In genomic region chr20:4375881-4376280, GRCh38 we compare ENCODE assay signal across 15 cellular contexts.
DNase-seq lines count a peak whose midpoint lies in the region; ATAC-seq and TF ChIP-seq lines count a peak whose summit lies in the region.
"Had no signal": no experiment of that assay in that cellular context is flagged by ENCODE, and none has a peak within 500 bp of the region (broad histone marks: within the 10 kb centered on the region; RNA-seq: fewer than 3 reads in every experiment).

No MANE protein-coding gene starts in this region.

- H3K9ac ChIP-seq in fibroblast of lung (ENCODE audit: insufficient read depth, low read length) (no peak overlapping the region), smooth muscle cell (ENCODE audit: low read depth) (no peak overlapping the region)

- H4K20me1 ChIP-seq in fibroblast of lung (ENCODE audit: control insufficient read depth, extremely low read depth, insufficient read depth, low read length), result no peaks in the 10 kb centered on the region
- H4K20me1 ChIP-seq in smooth muscle cell (ENCODE audit: low read depth), result no peaks in the 10 kb centered on the region

- no peaks in the 10 kb centered on the region for H3K9me3 ChIP-seq in SJCRH30 (replicated peaks)
- no peaks in the 10 kb centered on the region for H3K9me3 ChIP-seq in fibroblast of lung (ENCODE audit: control insufficient read depth, insufficient read depth, low read depth, low read length)
- H3K9me3 ChIP-seq in smooth muscle cell (replicated peaks; ENCODE audit: low read depth), result no peaks in the 10 kb centered on the region
- H3K9me3 ChIP-seq: gastrocnemius medialis, SJSA1, spleen, upper lobe of left lung had no signal

- no peak overlapping the region for H3K4me2 ChIP-seq in fibroblast of lung (ENCODE audit: extremely low read depth, insufficient read depth, low read length)
- H3K4me2 ChIP-seq in smooth muscle cell, result peak overlapping the region; percentile 40

- 22% methylated on average over 4 of the region's 4 CpGs for WGBS in smooth muscle cell (ENCODE audit: low lambda C conversion rate)

- H2AFZ ChIP-seq in fibroblast of lung (ENCODE audit: low read length) (no peak overlapping the region), smooth muscle cell (ENCODE audit: low read depth) (no peak overlapping the region)

- peak; percentile 82 for DNase-seq in NCI-H748 (lab: John Stamatoyannopoulos, UW; ENCODE audit: unreplicated experiment)
- DNase-seq in NCI-H748 treated with DMSO at 0.1 percent for 48 hours (lab: John Stamatoyannopoulos, UW), result no peak
- DNase-seq in SJCRH30, result peak; percentile 70 to 82
- peak; percentile 72 to 85 for DNase-seq in fibroblast of lung (ENCODE audit: low read depth in 2 of 2)
- no peak for DNase-seq in smooth muscle cell (lab: John Stamatoyannopoulos, UW; ENCODE audit: unreplicated experiment)
- no peak for DNase-seq in DMS53 treated with DMSO at 0.1 percent for 48 hours (lab: John Stamatoyannopoulos, UW; ENCODE audit: unreplicated experiment)
- DNase-seq: activated effector memory CD4-positive, alpha-beta T cell treated with anti-CD3 and anti-CD28 coated beads, Interleukin-2, amount 50 U/mL, for 16 hours; gastrocnemius medialis; left cardiac atrium; NCI-H226; spleen; upper lobe of left lung had no signal

- no peaks in the 10 kb centered on the region for H3K79me2 ChIP-seq in fibroblast of lung (ENCODE audit: control insufficient read depth, insufficient read depth, low read length)
- no peaks in the 10 kb centered on the region for H3K79me2 ChIP-seq in smooth muscle cell (ENCODE audit: low read depth)

- H3K4me1 ChIP-seq in SJCRH30 (peaks cover 11% of the 10 kb centered on the region; the same call in 1 of the 2 replicates), fibroblast of lung (ENCODE audit: control insufficient read depth, extremely low read depth, insufficient read depth, low read length) (peaks cover 2% of the 10 kb centered on the region), smooth muscle cell (ENCODE audit: low read depth) (no peaks in the 10 kb centered on the region)
- H3K4me1 ChIP-seq: gastrocnemius medialis, SJSA1 had no signal

- no peaks in the 10 kb centered on the region for H3F3A ChIP-seq in smooth muscle cell (ENCODE audit: low read depth)

- H3K27me3 ChIP-seq in SJCRH30, result no peaks in the 10 kb centered on the region
- no peaks in the 10 kb centered on the region for H3K27me3 ChIP-seq in fibroblast of lung (ENCODE audit: control insufficient read depth, insufficient read depth, low read length)
- H3K27me3 ChIP-seq in smooth muscle cell (ENCODE audit: low read depth), result peaks cover 16% of the 10 kb centered on the region
- H3K27me3 ChIP-seq: gastrocnemius medialis, upper lobe of left lung had no signal

- ATAC-seq in GM19328 (IDR thresholded peaks at IDR 0.05; ENCODE audit: unreplicated experiment), result no peak
- ATAC-seq in GM18498 (IDR thresholded peaks at IDR 0.05; ENCODE audit: unreplicated experiment), result no peak
- ATAC-seq: gastrocnemius medialis, left cardiac atrium had no signal

- H3K27ac ChIP-seq in SJCRH30 (peak overlapping the region; percentile 47), fibroblast of lung (ENCODE audit: insufficient read depth, low read length) (no peak overlapping the region), smooth muscle cell (ENCODE audit: low read depth) (no peak overlapping the region)
- H3K27ac ChIP-seq: gastrocnemius medialis, SJSA1, spleen, upper lobe of left lung had no signal

- H3K36me3 ChIP-seq in SJCRH30 (no peaks in the 10 kb centered on the region), fibroblast of lung (ENCODE audit: control insufficient read depth, insufficient read depth, low read length) (no peaks in the 10 kb centered on the region), smooth muscle cell (ENCODE audit: low read depth) (no peaks in the 10 kb centered on the region)
- H3K36me3 ChIP-seq: gastrocnemius medialis, SJSA1, spleen, upper lobe of left lung had no signal

- H3K4me3 ChIP-seq in SJCRH30 (no peak overlapping the region), fibroblast of lung (replicated peaks in 1 of 4; ENCODE audit: control extremely low read depth in 1 of 4, insufficient read depth in 1 of 4, low read depth in 3 of 4, low read length in 4 of 4) (no peak overlapping the region), smooth muscle cell (no peak overlapping the region)
- H3K4me3 ChIP-seq: gastrocnemius medialis, SJSA1, spleen, upper lobe of left lung had no signal

- no peak for TF ChIP-seq CTCF in fibroblast of lung (conservative IDR thresholded peaks at IDR 0.05 in 1 of 2, IDR thresholded peaks at IDR 0.05 in 1 of 2; ENCODE audit: low read depth in 1 of 2, low read length in 2 of 2)
- no peak for TF ChIP-seq CTCF in smooth muscle cell (IDR thresholded peaks at IDR 0.05; ENCODE audit: borderline replicate concordance, insufficient read depth, poor library complexity, severe bottlenecking)

Comparison
In these comparisons a context has a peak if more than half of its experiments do, and no peak if none do; other contexts are left out.
1. DNase-seq: peak in NCI-H748 (single experiment), SJCRH30 (2 of 2) and fibroblast of lung (2 of 2); none in NCI-H748 treated with DMSO at 0.1 percent for 48 hours (single experiment), smooth muscle cell (single experiment) and DMS53 treated with DMSO at 0.1 percent for 48 hours (single experiment).